In genomic region chrX:151206871-151207270, GRCh38 we compare ENCODE assay signal across 32 cellular contexts. TPM values are rescaled to one million over a fixed set of nuclear protein-coding genes. Genes with fewer than 3 reads are reported as not detected.
"Had no signal": no experiment of that assay in that cellular context is flagged by ENCODE, and none has a peak within 500 bp of the region (broad histone marks: within the 10 kb centered on the region; RNA-seq: fewer than 3 reads in every experiment).

No MANE protein-coding gene starts in this region.

- H3K4me2 ChIP-seq: neural progenitor cell, smooth muscle cell had no signal

- DNase-seq: natural killer cell; occipital lobe; ovary; posterior cingulate gyrus; psoas muscle; right cardiac atrium; right lobe of liver; sigmoid colon; spleen; stimulated activated CD4-positive, alpha-beta T cell treated with anti-CD3 and anti-CD28 coated beads, Interleukin-12 subunit alpha, Interleukin-12 subunit beta, amount 100 ng/mL, for 4 hours; stimulated activated CD4-positive, alpha-beta T cell treated with anti-CD3 and anti-CD28 coated beads, Interleukin-1b, Interleukin-23, amount 100 ng/mL, for 48 hours; stimulated activated CD4-positive, alpha-beta T cell treated with anti-CD3 and anti-CD28 coated beads, Interleukin-4, amount 100 ng/mL, for 1 hour; stimulated activated CD4-positive, alpha-beta T cell treated with anti-CD3 and anti-CD28 coated beads, Interleukin-4, amount 100 ng/mL, for 4 hours; stimulated activated CD8-positive, alpha-beta memory T cell treated with anti-CD3 and anti-CD28 coated beads, Interleukin-4, amount 100 ng/mL, for 48 hours; stimulated activated naive CD4-positive, alpha-beta T cell; stimulated activated naive CD8-positive, alpha-beta T cell treated with anti-CD3 and anti-CD28 coated beads, Interleukin-15, amount 100 ng/mL, for 72 hours; stimulated activated naive CD8-positive, alpha-beta T cell treated with anti-CD3 and anti-CD28 coated beads, Interleukin-15, Interleukin-2, amounts not matched to agents 100 U/mL and 50 U/mL, for 24 hours; substantia nigra; testis; tibial artery; transverse colon had no signal

- ATAC-seq: natural killer cell; psoas muscle; right cardiac atrium; right lobe of liver; stimulated activated memory B cell treated with anti-CD40 and anti-IgM and Interleukin-4, amounts not matched to agents 10 μg/mL and 1 μg/mL and 100 μg/mL, for 72 hours; stimulated activated naive CD8-positive, alpha-beta T cell treated with anti-CD3 and anti-CD28 coated beads, Interleukin-15, amount 100 ng/mL, for 72 hours; stimulated activated naive CD8-positive, alpha-beta T cell treated with anti-CD3 and anti-CD28 coated beads, Interleukin-15, Interleukin-2, amounts not matched to agents 100 U/mL and 50 U/mL, for 24 hours had no signal

- H3K4me3 ChIP-seq: neural progenitor cell, ovary, psoas muscle, right lobe of liver, sigmoid colon, skin epidermis, smooth muscle cell, spleen, suprapubic skin, testis, tibial artery, transverse colon, vagina had no signal

- H3K4me1 ChIP-seq: neural progenitor cell, parathyroid adenoma, psoas muscle, right lobe of liver, sigmoid colon, spleen, suprapubic skin, testis, tibial artery, transverse colon, vagina had no signal

- H3K9ac ChIP-seq: neural progenitor cell, parathyroid adenoma had no signal

- H3K27me3 ChIP-seq: neural progenitor cell, ovary, right lobe of liver, sigmoid colon, spleen, suprapubic skin, testis, tibial artery, transverse colon, vagina had no signal

- H2AFZ ChIP-seq: neural progenitor cell, parathyroid adenoma had no signal

- H3K79me2 ChIP-seq: parathyroid adenoma had no signal

- H3K9me3 ChIP-seq: ovary, psoas muscle, right lobe of liver, sigmoid colon, suprapubic skin, testis, transverse colon, vagina had no signal

- H3K27ac ChIP-seq: neural progenitor cell, ovary, parathyroid adenoma, psoas muscle, right lobe of liver, sigmoid colon, skin epidermis, spleen, suprapubic skin, testis, tibial artery, transverse colon, vagina had no signal

- H3K36me3 ChIP-seq: neural progenitor cell, ovary, right lobe of liver, sigmoid colon, spleen, suprapubic skin, tibial artery, transverse colon, vagina had no signal

RNA-seq across cellular contexts. Expression of gene GPR50, which starts 30.5 kb away (rescaled TPM):
- total RNA-seq: natural killer cell, occipital lobe, osteoblast, ovary, psoas muscle, renal cortical epithelial cell, right cardiac atrium, right lobe of liver, sigmoid colon, spleen, suprapubic skin, transverse colon, ureter, vagina had no signal
- polyA plus RNA-seq: neural cell, ovary, psoas muscle, right cardiac atrium, sigmoid colon, spleen had no signal
